In genomic region chr4:22416403-22416802, GRCh38 we compare ENCODE assay signal across 26 cellular contexts.
DNase-seq lines count a peak whose midpoint lies in the region; ATAC-seq and TF ChIP-seq lines count a peak whose summit lies in the region.
"Had no signal": no experiment of that assay in that cellular context is flagged by ENCODE, and none has a peak within 500 bp of the region (broad histone marks: within the 10 kb centered on the region; RNA-seq: fewer than 3 reads in every experiment).

No MANE protein-coding gene starts in this region.

- H3K4me3 ChIP-seq in WERI-Rb-1 (ENCODE audit: low read depth, low read length) = no peak overlapping the region
- H3K4me3 ChIP-seq: A549, colonic mucosa, MG63, prostate gland, stomach had no signal

- no peak for ATAC-seq in activated CD4-positive, alpha-beta T cell treated with anti-CD3 and anti-CD28 coated beads for 36 hours
- ATAC-seq in HG03108 (IDR thresholded peaks at IDR 0.05; ENCODE audit: unreplicated experiment) = no peak
- no peak for ATAC-seq in GM19023 (IDR thresholded peaks at IDR 0.05; ENCODE audit: unreplicated experiment)
- ATAC-seq: A549; activated CD8-positive, alpha-beta T cell treated with anti-CD3 and anti-CD28 coated beads for 36 hours; activated naive CD4-positive, alpha-beta T cell treated with anti-CD3 and anti-CD28 coated beads, Interleukin-2, amount 50 U/mL, for 72 hours; activated T-cell treated with anti-CD3 and anti-CD28 coated beads, Interleukin-2, amount 50 U/mL, for 4 hours; foreskin keratinocyte; HCT116; natural killer cell had no signal

- CTCF ChIA-PET in activated CD4-positive, alpha-beta T cell treated with anti-CD3 and anti-CD28 coated beads for 36 hours (lab: Charles Lee) = no interaction called here

- H3K27me3 ChIP-seq in WERI-Rb-1 (ENCODE audit: insufficient read depth, low read depth, severe bottlenecking) = no peaks in the 10 kb centered on the region
- H3K27me3 ChIP-seq: colonic mucosa, foreskin keratinocyte, MG63, stomach had no signal

- no peak overlapping the region for H3K4me3 Mint-ChIP-seq in activated CD4-positive, alpha-beta T cell treated with anti-CD3 and anti-CD28 coated beads for 36 hours
- H3K4me3 Mint-ChIP-seq: activated CD8-positive, alpha-beta T cell treated with anti-CD3 and anti-CD28 coated beads for 36 hours; activated T-cell treated with anti-CD3 and anti-CD28 coated beads, Interleukin-2, amount 50 U/mL, for 4 hours; memory B cell; natural killer cell had no signal

- peaks cover 37% of the 10 kb centered on the region for H3K36me3 ChIP-seq in WERI-Rb-1
- H3K36me3 ChIP-seq: colonic mucosa, MG63, prostate gland had no signal

- POLR2A ChIA-PET in activated CD4-positive, alpha-beta T cell treated with anti-CD3 and anti-CD28 coated beads for 36 hours (lab: Charles Lee) = no interaction called here

- intact Hi-C loops in activated CD4-positive, alpha-beta T cell treated with anti-CD3 and anti-CD28 coated beads for 36 hours (cut with DNase I, micrococcal nuclease) = no loop called here

- no peaks in the 10 kb centered on the region for H3K9me3 ChIP-seq in WERI-Rb-1 (ENCODE audit: severe bottlenecking)
- H3K9me3 ChIP-seq: A549, colonic mucosa, MG63, prostate gland, stomach had no signal

- peaks cover 9% of the 10 kb centered on the region for H3K4me1 Mint-ChIP-seq in activated CD4-positive, alpha-beta T cell treated with anti-CD3 and anti-CD28 coated beads for 36 hours
- H3K4me1 Mint-ChIP-seq: memory B cell had no signal

- H3K9me3 Mint-ChIP-seq in activated CD4-positive, alpha-beta T cell treated with anti-CD3 and anti-CD28 coated beads for 36 hours (ENCODE audit: low read depth) = no peaks in the 10 kb centered on the region
- H3K9me3 Mint-ChIP-seq: activated CD8-positive, alpha-beta T cell treated with anti-CD3 and anti-CD28 coated beads for 36 hours; activated naive CD4-positive, alpha-beta T cell treated with anti-CD3 and anti-CD28 coated beads, Interleukin-2, amount 50 U/mL, for 72 hours; activated T-cell treated with anti-CD3 and anti-CD28 coated beads, Interleukin-2, amount 50 U/mL, for 4 hours; natural killer cell had no signal

- peaks cover 7% of the 10 kb centered on the region for H3K36me3 Mint-ChIP-seq in activated CD4-positive, alpha-beta T cell treated with anti-CD3 and anti-CD28 coated beads for 36 hours (ENCODE audit: low read depth)
- H3K36me3 Mint-ChIP-seq: memory B cell, natural killer cell had no signal

- peak overlapping the region; percentile 32 for H3K27ac Mint-ChIP-seq in activated CD4-positive, alpha-beta T cell treated with anti-CD3 and anti-CD28 coated beads for 36 hours
- H3K27ac Mint-ChIP-seq: activated naive CD4-positive, alpha-beta T cell treated with anti-CD3 and anti-CD28 coated beads, Interleukin-2, amount 50 U/mL, for 72 hours; memory B cell; natural killer cell had no signal

- no peaks in the 10 kb centered on the region for H3K27me3 Mint-ChIP-seq in activated CD4-positive, alpha-beta T cell treated with anti-CD3 and anti-CD28 coated beads for 36 hours
- H3K27me3 Mint-ChIP-seq: activated CD8-positive, alpha-beta T cell treated with anti-CD3 and anti-CD28 coated beads for 36 hours; memory B cell had no signal

- TF ChIP-seq CTCF in WERI-Rb-1 (IDR thresholded peaks at IDR 0.05; ENCODE audit: low read depth, low read length) = no peak

- H3K27ac ChIP-seq in WERI-Rb-1 = no peak overlapping the region; the same call in 1 of the 2 replicates
- H3K27ac ChIP-seq: A549, colonic mucosa, foreskin keratinocyte, prostate gland, stomach had no signal

- DNase-seq in activated CD4-positive, alpha-beta T cell treated with anti-CD3 and anti-CD28 coated beads for 36 hours = no peak
- DNase-seq in activated CD4-positive, alpha-beta T cell treated with anti-CD3 and anti-CD28 coated beads, Interleukin-2, amount 50 U/mL, for 48 hours = no peak
- DNase-seq in WERI-Rb-1 (peak; percentile 24), glomerular endothelial cell (ENCODE audit: extremely low read depth, low read depth, low spot score) (peak; percentile 4), NCI-H2196 (lab: John Stamatoyannopoulos, UW; ENCODE audit: unreplicated experiment) (no peak), AML-193 (lab: John Stamatoyannopoulos, UW) (no peak)
- DNase-seq: activated CD8-positive, alpha-beta T cell treated with anti-CD3 and anti-CD28 coated beads for 36 hours; activated T-cell treated with anti-CD3 and anti-CD28 coated beads, Interleukin-2, amount 50 U/mL, for 4 hours; C1 segment of cervical spinal cord; colonic mucosa; foreskin keratinocyte; kidney; MG63; natural killer cell; NCI-H187 treated with DMSO at 0.1 percent for 48 hours; Right ventricle myocardium superior; small intestine; stimulated activated CD4-positive, alpha-beta T cell treated with anti-CD3 and anti-CD28 coated beads, Interleukin-4, amount 100 ng/mL, for 24 hours; stomach had no signal

Comparison
In these comparisons a context has a peak if more than half of its experiments do, and no peak if none do; other contexts are left out.
1. DNase-seq: peak in WERI-Rb-1 (single experiment) and glomerular endothelial cell (single experiment); none in activated CD4-positive, alpha-beta T cell treated with anti-CD3 and anti-CD28 coated beads for 36 hours (single experiment), activated CD4-positive, alpha-beta T cell treated with anti-CD3 and anti-CD28 coated beads, Interleukin-2, amount 50 U/mL, for 48 hours (0 of 2), NCI-H2196 (single experiment) and AML-193 (0 of 2).